Comparison of ENCODE assay signal across 10 cellular contexts in the genomic region with DNA sequence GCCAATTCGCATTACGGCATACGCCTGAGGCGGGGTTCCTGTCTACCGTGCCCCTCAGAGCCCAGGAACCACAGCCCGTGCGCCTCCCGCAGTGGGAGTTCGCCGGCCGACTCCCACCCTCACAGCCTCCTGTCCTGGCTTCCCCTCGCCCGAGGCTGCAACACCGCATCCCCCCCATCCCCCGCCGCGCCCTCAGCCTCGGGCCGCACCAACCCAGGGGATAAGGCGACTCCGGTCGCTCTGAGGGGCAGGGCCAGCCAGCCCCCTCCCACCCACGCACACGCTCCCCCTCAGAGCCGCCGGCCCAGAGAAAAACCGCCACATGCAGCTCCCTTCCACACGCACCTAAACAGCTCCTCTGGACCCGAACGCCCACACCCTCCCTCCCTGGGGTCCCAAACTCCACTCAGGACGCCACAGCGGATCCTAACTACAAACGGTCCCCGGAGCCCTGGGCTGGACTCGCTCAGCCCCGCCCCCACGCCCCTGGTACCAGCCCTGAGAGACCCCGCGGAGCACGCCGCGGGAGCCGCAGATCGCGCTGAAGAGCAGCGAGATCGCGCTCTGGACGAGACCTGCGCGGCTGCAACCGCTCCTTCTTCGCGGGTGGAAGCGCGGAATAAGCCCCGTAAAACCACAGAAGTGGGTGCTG. TPM values are rescaled to one million over a fixed set of nuclear protein-coding genes. Genes with fewer than 3 reads are reported as not detected.
A peak's percentile ranks its signal among the peaks of the same experiment; 100 is the strongest.
DNase-seq lines count a peak whose midpoint lies in the region; ATAC-seq and TF ChIP-seq lines count a peak whose summit lies in the region.
"Had no signal": no experiment of that assay in that cellular context is flagged by ENCODE, and none has a peak within 500 bp of the region (broad histone marks: within the 10 kb centered on the region; RNA-seq: fewer than 3 reads in every experiment).

A gene with protein sequence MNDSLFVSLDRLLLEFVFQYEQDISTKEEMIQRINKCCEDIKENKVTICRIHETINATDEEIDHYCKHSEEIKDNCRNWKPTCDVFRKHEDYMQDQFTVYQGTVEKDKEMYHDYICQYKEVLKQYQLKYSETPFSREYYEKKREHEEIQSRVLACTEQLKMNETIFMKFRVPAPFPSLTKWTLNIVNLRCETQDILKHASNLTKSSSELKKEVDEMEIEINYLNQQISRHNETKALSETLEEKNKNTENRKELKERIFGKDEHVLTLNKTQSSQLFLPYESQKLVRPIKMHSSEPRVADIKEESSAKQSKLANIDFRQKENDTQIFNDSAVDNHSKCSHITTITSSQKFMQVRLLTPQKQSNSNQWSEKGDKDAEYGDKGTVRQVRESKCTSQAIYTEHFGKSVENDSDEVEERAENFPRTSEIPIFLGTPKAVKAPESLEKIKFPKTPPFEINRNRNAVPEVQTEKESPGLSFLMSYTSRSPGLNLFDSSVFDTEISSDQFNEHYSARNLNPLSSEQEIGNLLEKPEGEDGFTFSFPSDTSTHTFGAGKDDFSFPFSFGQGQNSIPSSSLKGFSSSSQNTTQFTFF (minus strand): TSS at position 464 of the 652 bp plus-strand sequence. CDS start 985 bp downstream, outside the sequence.

- DNase-seq in BJ (ENCODE audit: low read depth) (no peak), HUDEP-2 (lab: John Stamatoyannopoulos, UW; ENCODE audit: unreplicated experiment in 76 of 76) (peak in 39 of 76 experiments; percentile 8 to 73 (median 36)), body of pancreas (no peak), neural crest cell (ENCODE audit: low read depth, low spot score) (peak; percentile 45), NAMALWA (ENCODE audit: low spot score) (no peak), amygdala (lab: John Stamatoyannopoulos, UW) (no peak), NCI-H2171 (lab: John Stamatoyannopoulos, UW) (no peak)
- DNase-seq: SHP77 had no signal

- ATAC-seq in body of pancreas, result peak; percentile 27
- ATAC-seq in HG03135 (IDR thresholded peaks at IDR 0.05; ENCODE audit: unreplicated experiment), result no peak

- H3K4me1 ChIP-seq in body of pancreas, result peaks cover 10% of the 10 kb centered on the region

- no peak for TF ChIP-seq POLR2A in body of pancreas (IDR thresholded peaks at IDR 0.05)

- peaks cover under 1% of the 10 kb centered on the region for H3K36me3 Mint-ChIP-seq in neural crest cell (ENCODE audit: low read depth)

- H3K4me1 Mint-ChIP-seq in neural crest cell, result peaks cover 5% of the 10 kb centered on the region

- H3K4me3 ChIP-seq in BJ (ENCODE audit: low read depth, low read length) (peak within 1 kb of the TSS; percentile 33), body of pancreas (no peak within 1 kb of the TSS)

- CTCF ChIA-PET in BJ (lab: Yijun Ruan, JAX), result no interaction called here

- WGBS in body of pancreas, 2 donors, result 6 to 8% methylated on average over 40 to 56 of the region's 57 CpGs

- intact Hi-C loops in body of pancreas (cut with DNase I), result no loop called here

- H3K36me3 ChIP-seq in BJ (ENCODE audit: control insufficient read depth, insufficient read depth, low read length), result no peaks in the 10 kb centered on the region
- no peaks in the 10 kb centered on the region for H3K36me3 ChIP-seq in body of pancreas (replicated peaks in 1 of 2; ENCODE audit: insufficient read depth in 1 of 2, low read depth in 2 of 2)

- H3K27ac Mint-ChIP-seq in neural crest cell (ENCODE audit: unreplicated experiment), result peak within 1 kb of the TSS; percentile 78

- H3K9me3 Mint-ChIP-seq in neural crest cell, result peaks cover 1% of the 10 kb centered on the region

- TF ChIP-seq CTCF in BJ (IDR thresholded peaks at IDR 0.05; ENCODE audit: insufficient read depth, low read depth, low read length), result no peak
- no peak for TF ChIP-seq CTCF in body of pancreas (IDR thresholded peaks at IDR 0.05)
- no peak for TF ChIP-seq CTCF in neural crest cell (conservative IDR thresholded peaks at IDR 0.05)

- peaks cover 21% of the 10 kb centered on the region for H3K27me3 Mint-ChIP-seq in neural crest cell (ENCODE audit: low read depth)

- POLR2A ChIA-PET in BJ (lab: Charles Lee), result no interaction called here

- no peaks in the 10 kb centered on the region for H3K9me3 ChIP-seq in body of pancreas

- H3K27me3 ChIP-seq in BJ (ENCODE audit: control insufficient read depth, insufficient read depth, low read length), result peaks cover 9% of the 10 kb centered on the region
- H3K27me3 ChIP-seq in body of pancreas, result peaks cover 0 to 14% of the 10 kb centered on the region in 2 donors

- H3K4me3 Mint-ChIP-seq in neural crest cell, result peak within 1 kb of the TSS; percentile 84

- no peak within 1 kb of the TSS for H3K27ac ChIP-seq in body of pancreas

RNA-seq across cellular contexts. Expression of the gene that starts here (rescaled TPM):
- not detected in 2 replicates for polyA plus RNA-seq in BJ (2011; rRNA removed)
- not detected in 2 replicates for polyA minus RNA-seq in BJ (2011; rRNA and poly(A)+ RNA removed)
- total RNA-seq in body of pancreas, result not detected
- total RNA-seq in neural crest cell, result 0.56 and 1.4 TPM in 2 replicates
- total RNA-seq: glomerular endothelial cell had no signal

Comparison
In these comparisons a context has a peak if more than half of its experiments do, and no peak if none do; other contexts are left out.
1. Peak in ATAC-seq in body of pancreas; RNA of the gene not detected or under 1 TPM.
2. DNase-seq: peak in HUDEP-2 (39 of 76) and neural crest cell (single experiment); none in BJ (single experiment), body of pancreas (0 of 4), NAMALWA (single experiment), amygdala (0 of 56) and NCI-H2171 (single experiment).